8 cellular contexts compared by ENCODE assay signal in the genomic region with DNA sequence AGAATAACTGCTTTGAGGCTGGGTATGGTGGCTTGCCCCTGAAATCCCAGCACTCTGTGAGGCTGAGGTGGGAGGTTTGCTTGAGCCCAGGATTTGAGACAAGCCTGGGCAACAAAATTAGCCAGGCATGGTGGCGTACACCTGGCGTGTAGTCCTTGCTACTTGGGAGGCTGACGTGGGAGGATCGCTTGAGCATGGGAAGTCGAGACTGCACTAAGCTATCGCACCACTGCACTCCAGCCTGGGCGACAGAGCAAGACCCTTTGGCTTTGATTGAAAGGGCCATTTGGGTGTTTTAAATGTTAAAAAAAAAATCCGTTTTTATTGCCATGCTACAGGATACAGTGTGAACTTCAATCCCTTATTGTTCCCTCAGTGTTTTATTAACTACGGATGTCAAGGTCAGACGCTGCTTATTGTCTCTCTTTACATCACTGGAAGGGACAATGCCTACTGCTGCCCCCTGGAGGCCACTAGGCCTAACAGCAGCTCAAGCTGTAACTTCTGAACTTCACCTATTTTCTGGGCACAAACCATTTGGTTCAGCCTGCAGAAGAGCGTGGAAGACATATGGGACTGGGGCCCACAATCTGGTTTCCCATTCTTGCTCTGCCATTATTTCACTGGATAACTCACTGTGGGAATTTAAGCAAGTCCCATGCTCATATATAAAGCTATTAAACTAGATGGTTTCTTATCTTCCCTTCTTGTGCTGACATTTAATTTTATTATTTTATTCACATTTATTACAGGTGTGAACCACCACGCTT. TPM values are rescaled to one million over a fixed set of nuclear protein-coding genes. Genes with fewer than 3 reads are reported as not detected.
DNase-seq lines count a peak whose midpoint lies in the region; ATAC-seq, FAIRE-seq and TF ChIP-seq lines count a peak whose summit lies in the region.

No MANE protein-coding gene starts in this region.

- no peaks in the 10 kb centered on the region for H3K36me3 Mint-ChIP-seq in activated T-cell treated with anti-CD3 and anti-CD28 coated beads, Interleukin-2, amount 50 U/mL, for 24 hours (ENCODE audit: low read depth)
- no peaks in the 10 kb centered on the region for H3K36me3 Mint-ChIP-seq in neural crest cell (ENCODE audit: low read depth)

- peaks cover 24% of the 10 kb centered on the region for H3K4me1 Mint-ChIP-seq in activated T-cell treated with anti-CD3 and anti-CD28 coated beads, Interleukin-2, amount 50 U/mL, for 24 hours (ENCODE audit: low read depth)
- H3K4me1 Mint-ChIP-seq in neural crest cell: peaks cover 6% of the 10 kb centered on the region

- DNase-seq in DMS 273 treated with DMSO at 0.1 percent for 48 hours (lab: John Stamatoyannopoulos, UW) (peak; percentile 53), KG1 (lab: John Stamatoyannopoulos, UW) (peak; percentile 27), RCC 7860 (ENCODE audit: low spot score) (peak; percentile 47), fibroblast of gingiva (ENCODE audit: low read depth) (peak; percentile 38), neural crest cell (ENCODE audit: low read depth, low spot score) (peak; percentile 54), testis (peak; percentile 69)
- peak; percentile 74 for DNase-seq in activated T-cell treated with anti-CD3 and anti-CD28 coated beads, Interleukin-2, amount 50 U/mL, for 24 hours

- H3K4me3 Mint-ChIP-seq in activated T-cell treated with anti-CD3 and anti-CD28 coated beads, Interleukin-2, amount 50 U/mL, for 24 hours: no peak overlapping the region
- peak overlapping the region; percentile 10 for H3K4me3 Mint-ChIP-seq in neural crest cell

- no peak overlapping the region for H3K27ac Mint-ChIP-seq in activated T-cell treated with anti-CD3 and anti-CD28 coated beads, Interleukin-2, amount 50 U/mL, for 24 hours
- no peak overlapping the region for H3K27ac Mint-ChIP-seq in neural crest cell (ENCODE audit: unreplicated experiment)

- intact Hi-C loops in testis (cut with DNase I; ENCODE audit: low total_unique reads): loop anchor here (10.0 kb wide), 1 partner anchor 108 kb away; no protein-coding TSS in a partner anchor

- H3K9me3 Mint-ChIP-seq in activated T-cell treated with anti-CD3 and anti-CD28 coated beads, Interleukin-2, amount 50 U/mL, for 24 hours: no peaks in the 10 kb centered on the region
- no peaks in the 10 kb centered on the region for H3K9me3 Mint-ChIP-seq in neural crest cell

- H3K36me3 ChIP-seq in testis (ENCODE audit: low read depth, missing control alignments): no peaks in the 10 kb centered on the region

- H3K4me3 ChIP-seq in testis: no peak overlapping the region

- no peak for ATAC-seq in HG02884 (IDR thresholded peaks at IDR 0.05; ENCODE audit: unreplicated experiment)

- TF ChIP-seq CTCF in neural crest cell (conservative IDR thresholded peaks at IDR 0.05) (peak; percentile 97), testis (IDR thresholded peaks at IDR 0.05) (peak; percentile 77 to 92 (median 79))

- H3K27ac ChIP-seq in testis: no peak overlapping the region

- 47 to 50% methylated on average over 12 of the region's 12 CpGs for WGBS in testis, 2 donors

- peak; percentile 43 for FAIRE-seq in RCC 7860 (lab: Jason Lieb, UNC)

- peaks cover 4% of the 10 kb centered on the region for H3K27me3 Mint-ChIP-seq in activated T-cell treated with anti-CD3 and anti-CD28 coated beads, Interleukin-2, amount 50 U/mL, for 24 hours
- H3K27me3 Mint-ChIP-seq in neural crest cell (ENCODE audit: low read depth): peaks cover 23% of the 10 kb centered on the region

- no peak for TF ChIP-seq POLR2A in testis (IDR thresholded peaks at IDR 0.05)

- H3K27me3 ChIP-seq in testis: no peaks in the 10 kb centered on the region

- H3K9me3 ChIP-seq in testis: no peaks in the 10 kb centered on the region

- no peaks in the 10 kb centered on the region for H3K4me1 ChIP-seq in testis

RNA-seq across cellular contexts. Expression of gene IREB2, which starts 15.3 kb away (rescaled TPM):
- total RNA-seq in neural crest cell (97.2 and 97.6 TPM in 2 replicates), testis (10 to 100 TPM; 52.3 to 69.0 TPM)
- polyA plus RNA-seq in testis (ENCODE audit: insufficient read depth, low read depth, low replicate concordance): 43.1 TPM
